ENCODE assay signal across 19 cellular contexts in the genomic region with DNA sequence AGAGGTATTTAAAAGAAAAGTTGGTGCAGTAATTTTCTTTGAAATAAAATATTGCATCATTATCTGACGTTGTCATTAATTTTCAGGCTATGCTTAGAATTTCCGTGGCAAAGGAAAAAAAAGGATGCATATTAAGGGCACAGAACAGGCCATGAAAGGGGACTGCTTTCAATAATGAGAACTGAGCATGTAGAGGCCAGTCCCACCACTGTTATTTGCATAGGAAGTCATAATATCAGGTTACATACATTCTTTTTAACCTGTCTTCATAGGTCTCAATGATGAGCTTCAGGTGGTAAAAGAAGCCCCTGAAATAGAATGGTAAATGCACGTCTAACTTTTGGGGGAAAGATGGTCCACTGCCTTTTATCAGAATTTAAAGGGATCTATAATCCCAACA.
DNase-seq lines count a peak whose midpoint lies in the region; ATAC-seq and TF ChIP-seq lines count a peak whose summit lies in the region.
"Had no signal": no experiment of that assay in that cellular context is flagged by ENCODE, and none has a peak within 500 bp of the region (broad histone marks: within the 10 kb centered on the region; RNA-seq: fewer than 3 reads in every experiment).

No MANE protein-coding gene starts in this region.

- no peak overlapping the region for H2AFZ ChIP-seq in PC-3 (ENCODE audit: low read length)

- no peak overlapping the region for H3K27ac ChIP-seq in PC-3 (ENCODE audit: low read length)
- H3K27ac ChIP-seq: 22Rv1, SJSA1 had no signal

- H3K4me3 ChIP-seq in PC-3 (ENCODE audit: low read length), result no peak overlapping the region
- H3K4me3 ChIP-seq: SJSA1 had no signal

- no peaks in the 10 kb centered on the region for H3K9me2 ChIP-seq in PC-3 (replicated peaks; ENCODE audit: low read length)

- DNase-seq in DMS53 (lab: John Stamatoyannopoulos, UW) (peak; percentile 1), DMS53 treated with DMSO at 0.1 percent for 48 hours (lab: John Stamatoyannopoulos, UW; ENCODE audit: unreplicated experiment) (no peak), NCI-H2171 treated with DMSO at 0.1 percent for 48 hours (lab: John Stamatoyannopoulos, UW) (peak; percentile 61), PC-3 (no peak)
- no peak for DNase-seq in effector CD8-positive, alpha-beta T cell (lab: John Stamatoyannopoulos, UW)
- DNase-seq: Caco-2; CD4-positive, CD25-positive, alpha-beta regulatory T cell; DMS79; GOT3; KG1; NCI-H1048; NCI-H187; OCI-M1; RPMI8226 had no signal

- H3K9me3 ChIP-seq in PC-3 (ENCODE audit: low read length), result 0 out of 2 replicates have a peak, but pooled peaks cover 5% of the 10 kb centered on the region
- H3K9me3 ChIP-seq: Caco-2, SJSA1 had no signal

- no peak for TF ChIP-seq CTCF in PC-3 (conservative IDR thresholded peaks at IDR 0.05; ENCODE audit: low read depth, low read length)

- H3K36me3 ChIP-seq in PC-3 (ENCODE audit: low read depth, low read length), result no peaks in the 10 kb centered on the region
- H3K36me3 ChIP-seq: SJSA1 had no signal

- H3K4me2 ChIP-seq in PC-3 (ENCODE audit: low read length), result no peak overlapping the region; the same call in 1 of the 2 replicates

- no peaks in the 10 kb centered on the region for H4K20me1 ChIP-seq in PC-3 (ENCODE audit: low read length)

- no peak overlapping the region for H3K9ac ChIP-seq in PC-3 (ENCODE audit: low read length)

- intact Hi-C loops in PC-3 (cut with micrococcal nuclease), result loop anchor here (2.0 kb wide), 1 partner anchor 24 kb away; no protein-coding TSS in a partner anchor

- BruUV-seq in PC-3 (replicated peaks; lab: Mats Ljungman, UMichigan), result no TSS peak

- H3K27me3 ChIP-seq in PC-3 (ENCODE audit: low read length), result no peaks in the 10 kb centered on the region
- H3K27me3 ChIP-seq: SJSA1 had no signal

- H3K79me2 ChIP-seq in PC-3 (ENCODE audit: low read length), result no peaks in the 10 kb centered on the region

- POLR2A ChIA-PET in PC-3 (lab: Charles Lee; ENCODE audit: unreplicated experiment), result no interaction called here

- CTCF ChIA-PET in PC-3 (lab: Charles Lee), result no interaction called here

- no peaks in the 10 kb centered on the region for H3F3A ChIP-seq in PC-3 (ENCODE audit: low read length, unreplicated experiment)

- peaks cover 16% of the 10 kb centered on the region; the same call in 1 of the 2 replicates for H3K4me1 ChIP-seq in PC-3 (ENCODE audit: insufficient read depth, low read length)
- H3K4me1 ChIP-seq: Caco-2, SJSA1 had no signal

- 0 out of 2 replicates have a peak, but pooled peaks have one; percentile 37 for ATAC-seq in PC-3
- no peak for ATAC-seq in GM21390 (IDR thresholded peaks at IDR 0.05; ENCODE audit: unreplicated experiment)
- no peak for ATAC-seq in GM18868 (IDR thresholded peaks at IDR 0.05; ENCODE audit: unreplicated experiment)
- no peak for ATAC-seq in HG03196 (IDR thresholded peaks at IDR 0.05; ENCODE audit: unreplicated experiment)

Comparison
In these comparisons a context has a peak if more than half of its experiments do, and no peak if none do; other contexts are left out.
1. DNase-seq: peak in DMS53 (single experiment) and NCI-H2171 treated with DMSO at 0.1 percent for 48 hours (single experiment); none in DMS53 treated with DMSO at 0.1 percent for 48 hours (single experiment), PC-3 (single experiment) and effector CD8-positive, alpha-beta T cell (single experiment).